13 cellular contexts compared by ENCODE assay signal in the genomic region with DNA sequence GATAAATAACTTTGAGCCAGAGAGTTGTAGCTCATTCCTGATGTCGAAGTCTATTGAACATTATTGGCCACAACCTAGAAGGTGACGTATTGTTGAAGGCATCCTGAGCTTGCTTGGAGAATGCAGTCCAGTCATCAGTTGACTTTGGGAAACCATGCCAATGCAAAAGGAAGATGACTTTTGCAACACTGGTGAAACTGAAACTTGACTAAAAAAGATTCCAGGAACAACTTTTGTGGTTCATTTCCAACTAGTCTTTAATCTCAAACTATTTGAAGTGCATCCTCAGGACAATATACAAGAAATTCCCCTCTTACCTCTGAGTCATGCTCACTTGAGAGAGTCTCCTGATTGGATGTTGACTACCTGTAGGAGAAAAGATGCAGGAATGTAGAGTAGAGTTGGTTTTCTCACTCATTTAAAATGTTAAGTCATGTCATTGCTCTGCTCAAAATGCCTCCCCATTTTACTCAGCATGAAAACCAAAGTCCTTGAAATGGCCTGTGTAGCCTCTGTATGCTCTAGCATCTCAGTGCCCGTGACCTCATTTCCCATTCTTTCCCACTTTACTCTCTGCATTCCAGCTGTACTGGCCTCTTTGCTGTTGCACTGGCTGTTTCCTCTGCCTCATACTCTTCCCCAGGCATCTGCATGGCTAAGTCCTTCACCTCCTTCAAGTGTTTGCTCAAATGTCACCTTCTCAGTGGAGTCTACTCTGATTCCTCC. TPM values are rescaled to one million over a fixed set of nuclear protein-coding genes. Genes with fewer than 3 reads are reported as not detected.
A peak's percentile ranks its signal among the peaks of the same experiment; 100 is the strongest.
DNase-seq lines count a peak whose midpoint lies in the region; ATAC-seq, FAIRE-seq and TF ChIP-seq lines count a peak whose summit lies in the region.
"Had no signal": no experiment of that assay in that cellular context is flagged by ENCODE, and none has a peak within 500 bp of the region (broad histone marks: within the 10 kb centered on the region; RNA-seq: fewer than 3 reads in every experiment).

No MANE protein-coding gene starts in this region.

- H3K27me3 ChIP-seq in PC-3 (ENCODE audit: low read length) = no peaks in the 10 kb centered on the region
- H3K27me3 ChIP-seq: sigmoid colon, stomach had no signal

- H2AFZ ChIP-seq in PC-3 (ENCODE audit: low read length) = no peak overlapping the region

- peaks cover 4% of the 10 kb centered on the region for H3K4me1 Mint-ChIP-seq in activated naive CD4-positive, alpha-beta T cell treated with anti-CD3 and anti-CD28 coated beads, Interleukin-2, amount 50 U/mL, for 24 hours

- POLR2A ChIA-PET in PC-3 (lab: Charles Lee; ENCODE audit: unreplicated experiment) = no interaction called here

- H3K9me2 ChIP-seq in PC-3 (replicated peaks; ENCODE audit: low read length) = no peaks in the 10 kb centered on the region

- no peaks in the 10 kb centered on the region for H3K79me2 ChIP-seq in PC-3 (ENCODE audit: low read length)

- H3K36me3 ChIP-seq in PC-3 (ENCODE audit: low read depth, low read length) = no peaks in the 10 kb centered on the region
- H3K36me3 ChIP-seq: sigmoid colon had no signal

- no peaks in the 10 kb centered on the region for H3K9me3 Mint-ChIP-seq in activated naive CD4-positive, alpha-beta T cell treated with anti-CD3 and anti-CD28 coated beads, Interleukin-2, amount 50 U/mL, for 24 hours

- H4K20me1 ChIP-seq in PC-3 (ENCODE audit: low read length) = no peaks in the 10 kb centered on the region

- H3K4me3 Mint-ChIP-seq in activated naive CD4-positive, alpha-beta T cell treated with anti-CD3 and anti-CD28 coated beads, Interleukin-2, amount 50 U/mL, for 24 hours = no peak overlapping the region

- no peak overlapping the region for H3K9ac ChIP-seq in PC-3 (ENCODE audit: low read length)

- no peak overlapping the region for H3K27ac ChIP-seq in PC-3 (ENCODE audit: low read length)
- H3K27ac ChIP-seq: C4-2B, sigmoid colon, stomach had no signal

- intact Hi-C loops in PC-3 (cut with micrococcal nuclease) = no loop called here

- H3K4me2 ChIP-seq in PC-3 (ENCODE audit: low read length) = no peak overlapping the region

- H3K4me1 ChIP-seq in PC-3 (ENCODE audit: insufficient read depth, low read length) = peaks cover 20% of the 10 kb centered on the region
- H3K4me1 ChIP-seq: sigmoid colon, stomach had no signal

- H3K4me3 ChIP-seq in PC-3 (ENCODE audit: low read length) (no peak overlapping the region), fibroblast of mammary gland (ENCODE audit: control insufficient read depth, low read depth, low read length) (no peak overlapping the region)
- H3K4me3 ChIP-seq: sigmoid colon, stomach had no signal

- H3K36me3 Mint-ChIP-seq in activated naive CD4-positive, alpha-beta T cell treated with anti-CD3 and anti-CD28 coated beads, Interleukin-2, amount 50 U/mL, for 24 hours = peaks cover 6% of the 10 kb centered on the region

- CTCF ChIA-PET in PC-3 (lab: Charles Lee) = no interaction called here

- peaks cover 4% of the 10 kb centered on the region for H3F3A ChIP-seq in PC-3 (ENCODE audit: low read length, unreplicated experiment)

- no peak for TF ChIP-seq CTCF in PC-3 (conservative IDR thresholded peaks at IDR 0.05; ENCODE audit: low read depth, low read length)
- no peak for TF ChIP-seq CTCF in fibroblast of mammary gland (conservative IDR thresholded peaks at IDR 0.05; ENCODE audit: control insufficient read depth, insufficient read depth, low read depth, low read length)

- no peaks in the 10 kb centered on the region for H3K27me3 Mint-ChIP-seq in activated naive CD4-positive, alpha-beta T cell treated with anti-CD3 and anti-CD28 coated beads, Interleukin-2, amount 50 U/mL, for 24 hours

- H3K9me3 ChIP-seq in PC-3 (ENCODE audit: low read length) = no peaks in the 10 kb centered on the region
- H3K9me3 ChIP-seq: sigmoid colon, stomach had no signal

- no peak for DNase-seq in activated naive CD4-positive, alpha-beta T cell treated with Interleukin-2 at 50 U/mL for 16 hours
- DNase-seq in PC-3 (peak; percentile 13), fibroblast of mammary gland (ENCODE audit: low read depth) (peak; percentile 77), urothelium cell line (ENCODE audit: low spot score) (peak; percentile 52), 8988T (no peak), DMS79 treated with DMSO at 0.1 percent for 48 hours (lab: John Stamatoyannopoulos, UW) (no peak)
- DNase-seq: NCI-H524, sigmoid colon, stomach had no signal

- ATAC-seq in PC-3 = no peak
- ATAC-seq in GM18517 (IDR thresholded peaks at IDR 0.05; ENCODE audit: unreplicated experiment) = no peak

- no TSS peak for BruUV-seq in PC-3 (replicated peaks; lab: Mats Ljungman, UMichigan)

- FAIRE-seq in urothelium cell line (lab: Jason Lieb, UNC) = peak; percentile 48
- FAIRE-seq: GM18507 had no signal

- peak overlapping the region; percentile 36 for H3K27ac Mint-ChIP-seq in activated naive CD4-positive, alpha-beta T cell treated with anti-CD3 and anti-CD28 coated beads, Interleukin-2, amount 50 U/mL, for 24 hours

RNA-seq across cellular contexts. Expression of a gene that starts 24.4 kb away (rescaled TPM):
- total RNA-seq in PC-3 (2014; rRNA removed) = 0.46 TPM in 1 of 2 replicates, not detected in the other

RNA-seq across cellular contexts. Expression of a gene that starts 24.4 kb away (rescaled TPM):
- 16.9 and 18.4 TPM in 2 replicates for total RNA-seq in PC-3 (2014; rRNA removed)

Comparison
In these comparisons a context has a peak if more than half of its experiments do, and no peak if none do; other contexts are left out.
1. DNase-seq: peak in PC-3 (single experiment), fibroblast of mammary gland (single experiment) and urothelium cell line (single experiment); none in activated naive CD4-positive, alpha-beta T cell treated with Interleukin-2 at 50 U/mL for 16 hours (single experiment), 8988T (single experiment) and DMS79 treated with DMSO at 0.1 percent for 48 hours (single experiment).